In genomic region chr5:113244966-113245365, GRCh38 we compare ENCODE assay signal across 27 cellular contexts.
DNase-seq lines count a peak whose midpoint lies in the region; ATAC-seq and TF ChIP-seq lines count a peak whose summit lies in the region.
"Had no signal": no experiment of that assay in that cellular context is flagged by ENCODE, and none has a peak within 500 bp of the region (broad histone marks: within the 10 kb centered on the region; RNA-seq: fewer than 3 reads in every experiment).

No MANE protein-coding gene starts in this region.

- no peak for DNase-seq in endodermal cell
- DNase-seq in neural progenitor cell (ENCODE audit: low spot score): no peak
- no peak for DNase-seq in vagina (ENCODE audit: extremely low spot score in 2 of 2)
- no peak for DNase-seq in OCI-LY7 (ENCODE audit: low spot score)
- no peak for DNase-seq in kidney glomerular epithelial cell (lab: John Stamatoyannopoulos, UW)
- DNase-seq: Caco-2; CD8-positive, alpha-beta T cell; DMS79; EL; GDM1; NCI-H1105 treated with DMSO at 0.1 percent for 48 hours; NCI-H146; NCI-H1930; NCI-H2107; NCI-H446; NCI-H524 treated with DMSO at 0.1 percent for 48 hours; NCI-H774; NK-92 treated with Interleukin-12 subunit alpha and Interleukin-12 subunit beta, amount 100 ng/mL, for 24 hours; PC-9; SJCRH30 had no signal

- BruUV-seq in OCI-LY7 (replicated peaks; lab: Mats Ljungman, UMichigan): no TSS peak

- intact Hi-C loops in vagina (cut with DNase I): loop anchor here (5.0 kb wide), 1 partner anchor 703 kb away; no protein-coding TSS in a partner anchor
- intact Hi-C loops in OCI-LY7 (cut with micrococcal nuclease; ENCODE audit: unreplicated experiment): no loop called here

- peaks cover 5% of the 10 kb centered on the region for H3F3A ChIP-seq in neural progenitor cell (ENCODE audit: low read depth)

- CTCF ChIA-PET in OCI-LY7 (lab: Charles Lee; ENCODE audit: unreplicated experiment): no interaction called here

- no peak for ATAC-seq in HG02571 (IDR thresholded peaks at IDR 0.05; ENCODE audit: unreplicated experiment)
- ATAC-seq: CD8-positive, alpha-beta T cell; GM12878; HCT116; K562; Right ventricle myocardium inferior had no signal

- H3K36me3 ChIP-seq in KMS-11 (ENCODE audit: insufficient read depth): no peaks in the 10 kb centered on the region
- peaks cover 13% of the 10 kb centered on the region for H3K36me3 ChIP-seq in endodermal cell (ENCODE audit: control insufficient read depth, insufficient read depth, low read length)
- no peaks in the 10 kb centered on the region for H3K36me3 ChIP-seq in neural progenitor cell
- H3K36me3 ChIP-seq in vagina: no peaks in the 10 kb centered on the region
- no peaks in the 10 kb centered on the region for H3K36me3 ChIP-seq in OCI-LY7 (ENCODE audit: insufficient read depth, low read length)
- H3K36me3 ChIP-seq: SJCRH30 had no signal

- H2AFZ ChIP-seq in KMS-11 (ENCODE audit: low read depth): no peak overlapping the region
- H2AFZ ChIP-seq in neural progenitor cell (replicated peaks): no peak overlapping the region
- no peak overlapping the region for H2AFZ ChIP-seq in OCI-LY7 (ENCODE audit: low read length)
- H2AFZ ChIP-seq: PC-9 had no signal

- peaks cover 34% of the 10 kb centered on the region for H3K4me1 ChIP-seq in KMS-11 (ENCODE audit: low read depth, poor library complexity, severe bottlenecking)
- peaks cover 34% of the 10 kb centered on the region for H3K4me1 ChIP-seq in endodermal cell (ENCODE audit: control insufficient read depth, insufficient read depth, low read length)
- peaks cover 21% of the 10 kb centered on the region for H3K4me1 ChIP-seq in neural progenitor cell
- H3K4me1 ChIP-seq in vagina: peaks cover 53% of the 10 kb centered on the region
- no peaks in the 10 kb centered on the region for H3K4me1 ChIP-seq in OCI-LY7 (ENCODE audit: insufficient read depth, low read length, poor library complexity, severe bottlenecking)
- H3K4me1 ChIP-seq: Caco-2 had no signal

- H3K27me3 ChIP-seq in KMS-11 (ENCODE audit: insufficient read depth, low read depth) (no peaks in the 10 kb centered on the region), endodermal cell (ENCODE audit: control insufficient read depth, insufficient read depth, low read length, poor library complexity, severe bottlenecking) (no peaks in the 10 kb centered on the region), neural progenitor cell (no peaks in the 10 kb centered on the region), vagina (no peaks in the 10 kb centered on the region)
- H3K27me3 ChIP-seq: SJCRH30 had no signal

- 81 to 84% methylated on average over 7 to 9 of the region's 9 CpGs for WGBS in endodermal cell (ENCODE audit: insufficient coverage in 1 of 2, insufficient read length in 1 of 2), 2 experiments

- H3K9me2 ChIP-seq in OCI-LY7 (ENCODE audit: insufficient read depth, low read length): no peaks in the 10 kb centered on the region

- H3K4me2 ChIP-seq in KMS-11 (peak overlapping the region; percentile 39), neural progenitor cell (peak overlapping the region; percentile 42), OCI-LY7 (ENCODE audit: low read length) (no peak overlapping the region)
- H3K4me2 ChIP-seq: PC-9 had no signal

- H3K4me3 ChIP-seq in KMS-11 (IDR thresholded peaks at IDR 0.05; ENCODE audit: insufficient read depth, low read depth, low read length) (no peak overlapping the region), endodermal cell (ENCODE audit: low read length) (peak overlapping the region; percentile 51), neural progenitor cell (no peak overlapping the region), vagina (no peak overlapping the region), OCI-LY7 (ENCODE audit: low read depth, low read length, poor library complexity, severe bottlenecking) (no peak overlapping the region)
- H3K4me3 ChIP-seq: GM12878, K562, PC-9, SJCRH30 had no signal

- H3K9me3 ChIP-seq in endodermal cell (ENCODE audit: control insufficient read depth, low read length): no peaks in the 10 kb centered on the region
- no peaks in the 10 kb centered on the region for H3K9me3 ChIP-seq in neural progenitor cell (ENCODE audit: low read depth)
- no peaks in the 10 kb centered on the region for H3K9me3 ChIP-seq in vagina
- H3K9me3 ChIP-seq in OCI-LY7 (ENCODE audit: low read length): no peaks in the 10 kb centered on the region; the same call in 1 of the 2 replicates
- H3K9me3 ChIP-seq: Caco-2 had no signal

- H3K27ac Mint-ChIP-seq in endodermal cell: peak overlapping the region; percentile 91
- H3K27ac Mint-ChIP-seq in neural progenitor cell: no peak overlapping the region
- H3K27ac Mint-ChIP-seq: CD8-positive, alpha-beta T cell had no signal

- H3K27me3 Mint-ChIP-seq in endodermal cell (ENCODE audit: insufficient read depth) (no peaks in the 10 kb centered on the region), neural progenitor cell (ENCODE audit: insufficient read depth, low read depth) (peaks cover 2% of the 10 kb centered on the region)

- H3K4me1 Mint-ChIP-seq in endodermal cell (peaks cover 73% of the 10 kb centered on the region), neural progenitor cell (peaks cover 17% of the 10 kb centered on the region)

- TF ChIP-seq CTCF in KMS-11 (conservative IDR thresholded peaks at IDR 0.05; ENCODE audit: low read depth, low read length) (no peak), endodermal cell (conservative IDR thresholded peaks at IDR 0.05) (no peak), neural progenitor cell (IDR thresholded peaks at IDR 0.05) (no peak), vagina (IDR thresholded peaks at IDR 0.05) (no peak), OCI-LY7 (conservative IDR thresholded peaks at IDR 0.05; ENCODE audit: low read length) (no peak)

- POLR2A ChIA-PET in OCI-LY7 (lab: Charles Lee): interaction anchor here (1.2 kb wide), 1 partner anchor 16 kb away, joined by 5 read pairs; no protein-coding TSS in a partner anchor

- H3K79me2 ChIP-seq in KMS-11 (ENCODE audit: insufficient read depth, low read depth) (no peaks in the 10 kb centered on the region), neural progenitor cell (ENCODE audit: low read depth) (no peaks in the 10 kb centered on the region), OCI-LY7 (ENCODE audit: insufficient read depth, low read depth, low read length) (no peaks in the 10 kb centered on the region)

- H3K27ac ChIP-seq in KMS-11 (peak overlapping the region; percentile 7; the same call in 1 of the 2 replicates), endodermal cell (ENCODE audit: low read depth, low read length) (peak overlapping the region; percentile 31), neural progenitor cell (no peak overlapping the region), vagina (peak overlapping the region; percentile 67), OCI-LY7 (ENCODE audit: low read depth, low read length, poor library complexity, severe bottlenecking) (no peak overlapping the region)
- H3K27ac ChIP-seq: C4-2B, PC-9, SJCRH30 had no signal

- no peak overlapping the region for H3K9ac ChIP-seq in KMS-11
- H3K9ac ChIP-seq in endodermal cell (ENCODE audit: extremely low read depth, low read length, poor library complexity, severe bottlenecking): no peak overlapping the region
- no peak overlapping the region for H3K9ac ChIP-seq in neural progenitor cell

- no peaks in the 10 kb centered on the region for H4K20me1 ChIP-seq in KMS-11 (ENCODE audit: insufficient read depth)
- no peaks in the 10 kb centered on the region for H4K20me1 ChIP-seq in neural progenitor cell (ENCODE audit: low read depth)
- H4K20me1 ChIP-seq in OCI-LY7 (ENCODE audit: insufficient read depth, low read length): no peaks in the 10 kb centered on the region

- no peak for TF ChIP-seq POLR2A in vagina (IDR thresholded peaks at IDR 0.05)

- H3K4me3 Mint-ChIP-seq in endodermal cell: no peak overlapping the region
- H3K4me3 Mint-ChIP-seq in neural progenitor cell: no peak overlapping the region
- H3K4me3 Mint-ChIP-seq: CD8-positive, alpha-beta T cell had no signal

- no peaks in the 10 kb centered on the region for H3K9me3 Mint-ChIP-seq in endodermal cell
- peaks cover 5% of the 10 kb centered on the region for H3K9me3 Mint-ChIP-seq in neural progenitor cell
- H3K9me3 Mint-ChIP-seq: CD8-positive, alpha-beta T cell had no signal

- H3K36me3 Mint-ChIP-seq in endodermal cell (ENCODE audit: low read depth): peaks cover 14% of the 10 kb centered on the region
- H3K36me3 Mint-ChIP-seq in neural progenitor cell: peaks cover 2% of the 10 kb centered on the region
- H3K36me3 Mint-ChIP-seq: CD8-positive, alpha-beta T cell had no signal

Comparison
In these comparisons a context has a peak if more than half of its experiments do, and no peak if none do; other contexts are left out.
1. H3K27ac ChIP-seq: peak in KMS-11 (single experiment), endodermal cell (single experiment) and vagina (single experiment); none in neural progenitor cell (single experiment) and OCI-LY7 (single experiment).